In the genomic region with DNA sequence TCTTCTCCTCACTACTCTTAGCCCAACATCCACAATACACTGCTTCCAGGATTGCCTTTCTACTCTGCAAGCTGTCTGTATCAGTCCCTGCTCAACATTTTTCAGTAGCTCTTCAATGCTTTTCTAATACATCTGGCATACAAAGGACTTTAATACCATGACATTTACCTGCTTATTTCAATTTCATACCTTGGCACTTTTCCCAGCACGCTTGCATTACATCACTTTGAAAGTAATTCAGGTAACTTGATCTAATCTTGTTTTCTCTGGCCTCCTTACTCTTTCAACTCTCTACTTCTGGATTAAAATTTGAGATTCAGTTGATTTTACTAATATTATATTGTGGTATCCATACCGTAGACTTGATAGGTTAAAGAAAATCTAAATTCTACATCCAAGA, we compare ENCODE assay signal across 13 cellular contexts.
"Had no signal": no experiment of that assay in that cellular context is flagged by ENCODE, and none has a peak within 500 bp of the region (broad histone marks: within the 10 kb centered on the region; RNA-seq: fewer than 3 reads in every experiment).

No MANE protein-coding gene starts in this region.

- H2AFZ ChIP-seq: hepatocyte had no signal

- H3K27ac ChIP-seq: cardiac muscle cell, WERI-Rb-1 had no signal

- H3K4me3 Mint-ChIP-seq: activated naive CD4-positive, alpha-beta T cell treated with anti-CD3 and anti-CD28 coated beads, Interleukin-2, amount 10 ng/mL, durations not matched to agents 7 days and 5 days; endodermal cell; memory B cell; naive thymus-derived CD8-positive, alpha-beta T cell; stimulated activated effector memory CD8-positive, alpha-beta T cell treated with anti-CD3 and anti-CD28 coated beads, Interleukin-12 subunit alpha, Interleukin-12 subunit beta, amount 100 ng/mL, for 72 hours had no signal

- DNase-seq: activated CD4-positive, alpha-beta T cell treated with anti-CD3 and anti-CD28 coated beads, Interleukin-2, amount 50 U/mL, for 48 hours; activated naive CD4-positive, alpha-beta T cell treated with anti-CD3 and anti-CD28 coated beads, Interleukin-2, amount 10 ng/mL, durations not matched to agents 7 days and 5 days; endodermal cell; islet precursor cell; naive thymus-derived CD8-positive, alpha-beta T cell; retina; T1000; WERI-Rb-1 had no signal

- H3K36me3 Mint-ChIP-seq: activated naive CD4-positive, alpha-beta T cell treated with anti-CD3 and anti-CD28 coated beads, Interleukin-2, amount 10 ng/mL, durations not matched to agents 7 days and 5 days; memory B cell; naive thymus-derived CD8-positive, alpha-beta T cell; stimulated activated effector memory CD8-positive, alpha-beta T cell treated with anti-CD3 and anti-CD28 coated beads, Interleukin-12 subunit alpha, Interleukin-12 subunit beta, amount 100 ng/mL, for 72 hours had no signal

- ATAC-seq: left lobe of liver; naive thymus-derived CD8-positive, alpha-beta T cell; stimulated activated effector memory CD8-positive, alpha-beta T cell treated with anti-CD3 and anti-CD28 coated beads, Interleukin-12 subunit alpha, Interleukin-12 subunit beta, amount 100 ng/mL, for 72 hours had no signal

- H3K27me3 Mint-ChIP-seq: activated naive CD4-positive, alpha-beta T cell treated with anti-CD3 and anti-CD28 coated beads, Interleukin-2, amount 10 ng/mL, durations not matched to agents 7 days and 5 days; memory B cell; naive thymus-derived CD8-positive, alpha-beta T cell had no signal

- H3K27me3 ChIP-seq: cardiac muscle cell, hepatocyte had no signal

- H3K79me2 ChIP-seq: hepatocyte had no signal

- H3K36me3 ChIP-seq: cardiac muscle cell, WERI-Rb-1 had no signal

- H3K4me3 ChIP-seq: cardiac muscle cell, hepatocyte had no signal

- H3K4me2 ChIP-seq: hepatocyte had no signal

- H3K9me3 Mint-ChIP-seq: activated naive CD4-positive, alpha-beta T cell treated with anti-CD3 and anti-CD28 coated beads, Interleukin-2, amount 10 ng/mL, durations not matched to agents 7 days and 5 days; endodermal cell had no signal

- H3K4me1 Mint-ChIP-seq: activated naive CD4-positive, alpha-beta T cell treated with anti-CD3 and anti-CD28 coated beads, Interleukin-2, amount 10 ng/mL, durations not matched to agents 7 days and 5 days; endodermal cell; memory B cell; naive thymus-derived CD8-positive, alpha-beta T cell; stimulated activated effector memory CD8-positive, alpha-beta T cell treated with anti-CD3 and anti-CD28 coated beads, Interleukin-12 subunit alpha, Interleukin-12 subunit beta, amount 100 ng/mL, for 72 hours had no signal

- H3K27ac Mint-ChIP-seq: activated naive CD4-positive, alpha-beta T cell treated with anti-CD3 and anti-CD28 coated beads, Interleukin-2, amount 10 ng/mL, durations not matched to agents 7 days and 5 days; endodermal cell; memory B cell; naive thymus-derived CD8-positive, alpha-beta T cell; stimulated activated effector memory CD8-positive, alpha-beta T cell treated with anti-CD3 and anti-CD28 coated beads, Interleukin-12 subunit alpha, Interleukin-12 subunit beta, amount 100 ng/mL, for 72 hours had no signal
